20 cellular contexts compared by ENCODE assay signal in the genomic region with DNA sequence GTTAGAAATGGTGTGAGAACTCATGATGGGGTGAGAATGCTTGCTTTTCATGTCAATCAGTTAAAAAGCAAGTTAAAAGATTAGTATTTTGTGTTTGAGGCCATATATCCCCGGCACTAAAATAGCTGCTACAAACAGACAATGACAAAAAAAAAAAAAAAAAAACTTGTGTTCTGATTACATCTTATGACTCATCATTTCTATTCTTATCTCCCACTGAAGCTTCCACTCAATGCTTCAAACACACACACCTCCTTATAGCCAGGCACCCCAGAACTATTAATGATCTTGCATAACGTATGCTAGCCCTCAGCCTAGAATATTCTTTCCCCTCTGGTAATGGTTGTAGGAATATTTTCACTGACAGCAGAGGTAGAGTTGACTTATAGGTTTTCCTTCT.
"Had no signal": no experiment of that assay in that cellular context is flagged by ENCODE, and none has a peak within 500 bp of the region (broad histone marks: within the 10 kb centered on the region; RNA-seq: fewer than 3 reads in every experiment).

No MANE protein-coding gene starts in this region.

- ATAC-seq: gastrocnemius medialis; natural killer cell treated with Interleukin-12 subunit alpha and Interleukin-12 subunit beta and Interleukin-15 and Interleukin-18, amount 100 ng/mL, for 72 hours; WTC11 had no signal

- DNase-seq: activated naive CD4-positive, alpha-beta T cell treated with Interleukin-2 at 50 U/mL for 16 hours; activated naive CD8-positive, alpha-beta T cell treated with anti-CD3 and anti-CD28 coated beads, Interleukin-2, amount 10 ng/mL, durations not matched to agents 7 days and 5 days; activated T-cell treated with anti-CD3 and anti-CD28 coated beads, Interleukin-2, amount 50 U/mL, for 48 hours; amygdala; cerebellar nuclear complex; endodermal cell; esophagus squamous epithelium; gastrocnemius medialis; hypothalamus; left ventricle myocardium inferior; mammary epithelial cell; spleen; stimulated activated CD4-positive, alpha-beta T cell treated with anti-CD3 and anti-CD28 coated beads, Interleukin-4, amount 100 ng/mL, for 1 hour; stimulated activated naive CD4-positive, alpha-beta T cell treated with Interleukin-2 at 50 U/mL for 16 hours had no signal

- H3K27me3 ChIP-seq: esophagus squamous epithelium, gastrocnemius medialis, spleen, vagina had no signal

- H3K36me3 ChIP-seq: esophagus squamous epithelium, gastrocnemius medialis, left ventricle myocardium inferior, prostate gland, spleen, thoracic aorta, vagina had no signal

- H3K27ac ChIP-seq: coronary artery, esophagus squamous epithelium, gastrocnemius medialis, left ventricle myocardium inferior, spleen, thoracic aorta, vagina had no signal

- H3K9me3 ChIP-seq: esophagus squamous epithelium, gastrocnemius medialis, left ventricle myocardium inferior, prostate gland, spleen, thoracic aorta, vagina had no signal

- H3K4me3 ChIP-seq: coronary artery, esophagus squamous epithelium, gastrocnemius medialis, left ventricle myocardium inferior, prostate gland, spleen, thoracic aorta, vagina had no signal

- H3K4me1 ChIP-seq: esophagus squamous epithelium, gastrocnemius medialis, left ventricle myocardium inferior, prostate gland, spleen, vagina had no signal
